ENCODE assay signal across 24 cellular contexts in the genomic region with DNA sequence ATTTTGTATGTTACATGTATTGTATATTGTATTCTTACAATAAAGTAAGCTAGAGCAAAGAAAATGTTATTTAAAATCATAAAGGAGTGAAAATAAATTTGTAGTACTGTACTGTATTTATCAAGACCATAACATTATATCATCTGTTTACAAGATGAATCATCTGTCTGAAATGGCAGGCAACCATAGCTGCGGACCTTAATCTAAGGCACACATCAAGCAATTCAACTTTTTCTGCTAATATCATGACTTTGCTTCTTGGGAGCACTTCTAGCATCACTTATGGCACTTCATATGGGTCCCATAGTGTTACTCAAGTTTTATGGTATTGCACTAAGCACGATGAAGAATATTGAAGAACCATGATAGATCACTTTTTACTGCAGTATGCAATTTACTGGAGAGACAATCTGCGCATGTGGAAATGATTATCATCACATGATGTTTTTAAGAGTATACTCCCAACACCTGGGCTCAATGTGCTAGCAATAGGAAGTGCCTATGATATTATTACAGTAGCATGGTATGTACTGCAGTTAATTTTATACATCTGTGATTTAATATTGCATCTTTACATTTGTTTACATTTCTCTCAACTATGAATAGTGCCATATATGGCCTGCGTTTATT.
DNase-seq lines count a peak whose midpoint lies in the region; ATAC-seq and TF ChIP-seq lines count a peak whose summit lies in the region.
"Had no signal": no experiment of that assay in that cellular context is flagged by ENCODE, and none has a peak within 500 bp of the region (broad histone marks: within the 10 kb centered on the region; RNA-seq: fewer than 3 reads in every experiment).

No MANE protein-coding gene starts in this region.

- no peak for ATAC-seq in GM18870 (IDR thresholded peaks at IDR 0.05; ENCODE audit: unreplicated experiment)
- ATAC-seq: activated CD8-positive, alpha-beta memory T cell treated with anti-CD3 and anti-CD28 coated beads, Interleukin-2, amount 10 ng/mL, durations not matched to agents 7 days and 5 days; activated T-cell treated with anti-CD3 and anti-CD28 coated beads, Interleukin-2, amount 50 U/mL, for 72 hours; gastroesophageal sphincter; left lobe of liver had no signal

- no peak overlapping the region for H3K4me3 ChIP-seq in fibroblast of pulmonary artery (replicated peaks; ENCODE audit: low read depth, low read length)
- H3K4me3 ChIP-seq: BLaER1, gastroesophageal sphincter, transverse colon had no signal

- peak; percentile 6 for DNase-seq in A172 (ENCODE audit: low spot score)
- DNase-seq in HCEC 1CT, result peak; percentile 55
- peak; percentile 21 for DNase-seq in astrocyte of the hippocampus (ENCODE audit: low read depth, low spot score)
- DNase-seq in fibroblast of pulmonary artery (ENCODE audit: low read depth), result peak; percentile 22
- DNase-seq in HuH-7.5 (ENCODE audit: low spot score), result no peak
- DNase-seq in NCI-H524 treated with DMSO at 0.1 percent for 48 hours (lab: John Stamatoyannopoulos, UW), result no peak
- no peak for DNase-seq in NOMO-1 treated with dmso at 0.1 percent for 144 hours (lab: John Stamatoyannopoulos, UW; ENCODE audit: unreplicated experiment)
- DNase-seq: activated CD4-positive, alpha-beta T cell treated with anti-CD3 and anti-CD28 coated beads, Interleukin-2, amount 50 U/mL, for 1 hour; activated CD8-positive, alpha-beta memory T cell treated with anti-CD3 and anti-CD28 coated beads, Interleukin-2, amount 10 ng/mL, durations not matched to agents 7 days and 5 days; activated naive CD4-positive, alpha-beta T cell treated with anti-CD3 and anti-CD28 coated beads for 36 hours; activated T-cell treated with anti-CD3 and anti-CD28 coated beads, Interleukin-2, amount 50 U/mL, for 72 hours; amygdala; hippocampal formation; immature natural killer cell; NCI-H1105; NCI-H1930; NCI-H69; nucleus accumbens; T-helper 9 cell; transverse colon had no signal

- no peak for TF ChIP-seq CTCF in fibroblast of pulmonary artery (IDR thresholded peaks at IDR 0.05; ENCODE audit: low read length, missing control alignments)

Comparison
In these comparisons a context has a peak if more than half of its experiments do, and no peak if none do; other contexts are left out.
1. DNase-seq: peak in A172 (single experiment), HCEC 1CT (single experiment), astrocyte of the hippocampus (single experiment) and fibroblast of pulmonary artery (single experiment); none in HuH-7.5 (single experiment), NCI-H524 treated with DMSO at 0.1 percent for 48 hours (single experiment) and NOMO-1 treated with dmso at 0.1 percent for 144 hours (single experiment).